ENCODE assay signal across 25 cellular contexts in the genomic region with DNA sequence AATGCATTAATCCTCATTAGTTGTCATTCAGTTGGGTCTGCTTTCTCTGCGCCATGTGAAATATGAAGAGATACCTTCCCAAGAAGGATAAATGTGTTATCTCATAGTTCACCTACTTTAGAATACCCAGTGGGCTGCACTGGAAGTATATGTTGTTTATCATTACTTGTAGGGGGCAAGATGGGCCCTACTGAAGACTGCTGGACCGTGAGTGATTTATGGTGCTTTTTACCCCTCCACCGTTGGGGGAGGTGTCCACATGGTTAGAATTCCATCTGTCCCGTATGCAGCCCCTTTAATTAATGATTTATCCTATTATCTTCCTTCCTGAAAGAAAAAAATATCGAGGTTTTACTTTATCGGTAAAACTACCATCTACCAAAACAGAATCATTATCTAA.
DNase-seq lines count a peak whose midpoint lies in the region; FAIRE-seq and TF ChIP-seq lines count a peak whose summit lies in the region.
"Had no signal": no experiment of that assay in that cellular context is flagged by ENCODE, and none has a peak within 500 bp of the region (broad histone marks: within the 10 kb centered on the region; RNA-seq: fewer than 3 reads in every experiment).

No MANE protein-coding gene starts in this region.

- no peaks in the 10 kb centered on the region for H3K27me3 Mint-ChIP-seq in activated CD4-positive, alpha-beta T cell treated with anti-CD3 and anti-CD28 coated beads, Interleukin-2, amount 10 ng/mL, durations not matched to agents 24 days and 14 days
- peaks cover 35% of the 10 kb centered on the region for H3K27me3 Mint-ChIP-seq in activated naive CD8-positive, alpha-beta T cell treated with anti-CD3 and anti-CD28 coated beads for 36 hours

- H3K27ac ChIP-seq in OCI-LY7 (ENCODE audit: low read depth, low read length, poor library complexity, severe bottlenecking) (no peak overlapping the region), coronary artery (no peak overlapping the region), kidney (ENCODE audit: low read depth in 2 of 2, low read length in 2 of 2) (no peak overlapping the region)
- H3K27ac ChIP-seq: HL-60 had no signal

- peaks cover 5% of the 10 kb centered on the region for H3K9me3 ChIP-seq in BE2C
- H3K9me3 ChIP-seq in OCI-LY7 (ENCODE audit: low read length) = no peaks in the 10 kb centered on the region
- no peaks in the 10 kb centered on the region for H3K9me3 ChIP-seq in kidney (ENCODE audit: control insufficient read depth in 1 of 2, low read length in 2 of 2)
- H3K9me3 ChIP-seq: HAP-1 had no signal

- no peak for FAIRE-seq in kidney (lab: Jason Lieb, UNC)
- FAIRE-seq: GM18507 had no signal

- no peaks in the 10 kb centered on the region for H3K79me2 ChIP-seq in OCI-LY7 (ENCODE audit: insufficient read depth, low read depth, low read length)

- peak overlapping the region; percentile 15 for H3K4me3 ChIP-seq in BE2C (ENCODE audit: low read depth, low read length)
- no peak overlapping the region for H3K4me3 ChIP-seq in OCI-LY7 (ENCODE audit: low read depth, low read length, poor library complexity, severe bottlenecking)
- no peak overlapping the region for H3K4me3 ChIP-seq in coronary artery
- H3K4me3 ChIP-seq in kidney (ENCODE audit: low read length in 2 of 2) = no peak overlapping the region
- H3K4me3 ChIP-seq: GM23338, HAP-1 had no signal

- no peaks in the 10 kb centered on the region for H3K27me3 ChIP-seq in BE2C

- H3K4me1 ChIP-seq in BE2C (peaks cover 25% of the 10 kb centered on the region), OCI-LY7 (ENCODE audit: insufficient read depth, low read length, poor library complexity, severe bottlenecking) (peaks cover 11% of the 10 kb centered on the region), kidney (ENCODE audit: control insufficient read depth in 1 of 2, insufficient read depth in 1 of 2, low read depth in 1 of 2, low read length in 2 of 2) (no peaks in the 10 kb centered on the region)
- H3K4me1 ChIP-seq: HAP-1 had no signal

- no peak for TF ChIP-seq CTCF in BE2C (IDR thresholded peaks at IDR 0.05; ENCODE audit: low read depth, low read length)
- no peak for TF ChIP-seq CTCF in OCI-LY7 (conservative IDR thresholded peaks at IDR 0.05; ENCODE audit: low read length)
- TF ChIP-seq CTCF in coronary artery (IDR thresholded peaks at IDR 0.05) = no peak
- TF ChIP-seq CTCF in kidney (IDR thresholded peaks at IDR 0.05; ENCODE audit: borderline replicate concordance, extremely low read depth, insufficient read depth) = no peak

- no peaks in the 10 kb centered on the region for H4K20me1 ChIP-seq in OCI-LY7 (ENCODE audit: insufficient read depth, low read length)

- intact Hi-C loops in activated CD4-positive, alpha-beta T cell treated with anti-CD3 and anti-CD28 coated beads, Interleukin-2, amount 10 ng/mL, durations not matched to agents 24 days and 14 days (cut with micrococcal nuclease) = no loop called here
- intact Hi-C loops in OCI-LY7 (cut with micrococcal nuclease; ENCODE audit: unreplicated experiment) = no loop called here
- intact Hi-C loops in kidney (cut with DNase I) = no loop called here

- peaks cover 19% of the 10 kb centered on the region for H3K9me3 Mint-ChIP-seq in activated CD4-positive, alpha-beta T cell treated with anti-CD3 and anti-CD28 coated beads, Interleukin-2, amount 10 ng/mL, durations not matched to agents 24 days and 14 days
- H3K9me3 Mint-ChIP-seq in activated naive CD8-positive, alpha-beta T cell treated with anti-CD3 and anti-CD28 coated beads for 36 hours = peaks cover 2% of the 10 kb centered on the region

- DNase-seq in activated CD4-positive, alpha-beta T cell treated with anti-CD3 and anti-CD28 coated beads, Interleukin-2, amount 10 ng/mL, durations not matched to agents 24 days and 14 days = no peak
- DNase-seq in activated CD4-positive, alpha-beta T cell treated with anti-CD3 and anti-CD28 coated beads for 1 hour = no peak
- DNase-seq in BE2C (peak; percentile 65), OCI-LY7 (ENCODE audit: low spot score) (no peak), left kidney (ENCODE audit: low read depth, low spot score) (peak; percentile 81), coronary artery (ENCODE audit: low spot score) (no peak), kidney (no peak)
- DNase-seq in activated naive CD8-positive, alpha-beta T cell treated with anti-CD3 and anti-CD28 coated beads for 36 hours = no peak
- DNase-seq: 8988T; C1 segment of cervical spinal cord; Calu3; CD8-positive, alpha-beta memory T cell; DMS53; GDM1; KBM-7; MM.1S; NCI-H1048; NCI-H1417 treated with DMSO at 0.1 percent for 48 hours; NCI-H187; NCI-H2107; Right ventricle myocardium superior had no signal

- H3K4me1 Mint-ChIP-seq in activated CD4-positive, alpha-beta T cell treated with anti-CD3 and anti-CD28 coated beads, Interleukin-2, amount 10 ng/mL, durations not matched to agents 24 days and 14 days = peaks cover 41% of the 10 kb centered on the region
- H3K4me1 Mint-ChIP-seq in activated naive CD8-positive, alpha-beta T cell treated with anti-CD3 and anti-CD28 coated beads for 36 hours = peaks cover 6% of the 10 kb centered on the region

- peak overlapping the region; percentile 95; the same call in 1 of the 2 replicates for H2AFZ ChIP-seq in OCI-LY7 (ENCODE audit: low read length)
- H2AFZ ChIP-seq: GM23338 had no signal

- H3K4me3 Mint-ChIP-seq in activated CD4-positive, alpha-beta T cell treated with anti-CD3 and anti-CD28 coated beads, Interleukin-2, amount 10 ng/mL, durations not matched to agents 24 days and 14 days = no peak overlapping the region
- H3K4me3 Mint-ChIP-seq in activated naive CD8-positive, alpha-beta T cell treated with anti-CD3 and anti-CD28 coated beads for 36 hours = no peak overlapping the region
- H3K4me3 Mint-ChIP-seq: CD8-positive, alpha-beta memory T cell; GM23338 had no signal

- H3K36me3 ChIP-seq in BE2C (no peaks in the 10 kb centered on the region), OCI-LY7 (ENCODE audit: insufficient read depth, low read length) (no peaks in the 10 kb centered on the region), kidney (ENCODE audit: control insufficient read depth in 1 of 2, insufficient read depth in 2 of 2, low read length in 2 of 2) (no peaks in the 10 kb centered on the region)
- H3K36me3 ChIP-seq: HAP-1 had no signal

- H3K36me3 Mint-ChIP-seq in activated CD4-positive, alpha-beta T cell treated with anti-CD3 and anti-CD28 coated beads, Interleukin-2, amount 10 ng/mL, durations not matched to agents 24 days and 14 days (ENCODE audit: low read depth) = peaks cover 32% of the 10 kb centered on the region
- H3K36me3 Mint-ChIP-seq in activated naive CD8-positive, alpha-beta T cell treated with anti-CD3 and anti-CD28 coated beads for 36 hours = no peaks in the 10 kb centered on the region
- H3K36me3 Mint-ChIP-seq: CD8-positive, alpha-beta memory T cell had no signal

- no TSS peak for BruUV-seq in OCI-LY7 (replicated peaks; lab: Mats Ljungman, UMichigan)

- H3K27ac Mint-ChIP-seq in activated CD4-positive, alpha-beta T cell treated with anti-CD3 and anti-CD28 coated beads, Interleukin-2, amount 10 ng/mL, durations not matched to agents 24 days and 14 days = peak overlapping the region; percentile 78
- H3K27ac Mint-ChIP-seq in activated naive CD8-positive, alpha-beta T cell treated with anti-CD3 and anti-CD28 coated beads for 36 hours = no peak overlapping the region
- H3K27ac Mint-ChIP-seq: CD8-positive, alpha-beta memory T cell; GM23338 had no signal

- H3K4me2 ChIP-seq in OCI-LY7 (ENCODE audit: low read length) = no peak overlapping the region
- H3K4me2 ChIP-seq: GM23338 had no signal

- CTCF ChIA-PET in OCI-LY7 (lab: Charles Lee; ENCODE audit: unreplicated experiment) = no interaction called here

- H3K9ac ChIP-seq in kidney (ENCODE audit: low read length in 2 of 2) = no peak overlapping the region

- POLR2A ChIA-PET in OCI-LY7 (lab: Charles Lee) = no interaction called here

- no peaks in the 10 kb centered on the region; the same call in 1 of the 2 replicates for H3K9me2 ChIP-seq in OCI-LY7 (ENCODE audit: insufficient read depth, low read length)

Comparison
In these comparisons a context has a peak if more than half of its experiments do, and no peak if none do; other contexts are left out.
1. DNase-seq: peak in BE2C (single experiment) and left kidney (single experiment); none in activated CD4-positive, alpha-beta T cell treated with anti-CD3 and anti-CD28 coated beads, Interleukin-2, amount 10 ng/mL, durations not matched to agents 24 days and 14 days (single experiment), activated CD4-positive, alpha-beta T cell treated with anti-CD3 and anti-CD28 coated beads for 1 hour (single experiment), OCI-LY7 (single experiment), activated naive CD8-positive, alpha-beta T cell treated with anti-CD3 and anti-CD28 coated beads for 36 hours (single experiment), coronary artery (single experiment) and kidney (single experiment).